ENCODE assay signal across 2 cellular contexts in genomic region chr2:28663359-28663758, GRCh38.
A peak's percentile ranks its signal among the peaks of the same experiment; 100 is the strongest.
TF ChIP-seq lines count a peak whose summit lies in the region.

No MANE protein-coding gene starts in this region.

TF ChIP-seq in IMR-90, 13 proteins besides CTCF, POLR2A, EP300 and RAD21 (continued from another document):
- TF ChIP-seq USF2 (IDR thresholded peaks at IDR 0.05; ENCODE audit: low read depth, low read length) (peak; percentile 86), MAFK (IDR thresholded peaks at IDR 0.05; ENCODE audit: low read depth, low read length) (no peak)

TF ChIP-seq in K562, 482 proteins besides CTCF, POLR2A, EP300 and RAD21 (continued from another document):
- TF ChIP-seq SFPQ (IDR thresholded peaks at IDR 0.05; ENCODE audit: low read depth, low read length) (no peak), GATAD2B (IDR thresholded peaks at IDR 0.05; ENCODE audit: borderline replicate concordance) (no peak), ILK (tag; IDR thresholded peaks at IDR 0.05; ENCODE audit: borderline replicate concordance, low read depth) (no peak), NR2C1 (IDR thresholded peaks at IDR 0.05) (no peak), NR2C1 (tag; IDR thresholded peaks at IDR 0.05) (no peak)
